1 cellular context compared by ENCODE assay signal in the genomic region with DNA sequence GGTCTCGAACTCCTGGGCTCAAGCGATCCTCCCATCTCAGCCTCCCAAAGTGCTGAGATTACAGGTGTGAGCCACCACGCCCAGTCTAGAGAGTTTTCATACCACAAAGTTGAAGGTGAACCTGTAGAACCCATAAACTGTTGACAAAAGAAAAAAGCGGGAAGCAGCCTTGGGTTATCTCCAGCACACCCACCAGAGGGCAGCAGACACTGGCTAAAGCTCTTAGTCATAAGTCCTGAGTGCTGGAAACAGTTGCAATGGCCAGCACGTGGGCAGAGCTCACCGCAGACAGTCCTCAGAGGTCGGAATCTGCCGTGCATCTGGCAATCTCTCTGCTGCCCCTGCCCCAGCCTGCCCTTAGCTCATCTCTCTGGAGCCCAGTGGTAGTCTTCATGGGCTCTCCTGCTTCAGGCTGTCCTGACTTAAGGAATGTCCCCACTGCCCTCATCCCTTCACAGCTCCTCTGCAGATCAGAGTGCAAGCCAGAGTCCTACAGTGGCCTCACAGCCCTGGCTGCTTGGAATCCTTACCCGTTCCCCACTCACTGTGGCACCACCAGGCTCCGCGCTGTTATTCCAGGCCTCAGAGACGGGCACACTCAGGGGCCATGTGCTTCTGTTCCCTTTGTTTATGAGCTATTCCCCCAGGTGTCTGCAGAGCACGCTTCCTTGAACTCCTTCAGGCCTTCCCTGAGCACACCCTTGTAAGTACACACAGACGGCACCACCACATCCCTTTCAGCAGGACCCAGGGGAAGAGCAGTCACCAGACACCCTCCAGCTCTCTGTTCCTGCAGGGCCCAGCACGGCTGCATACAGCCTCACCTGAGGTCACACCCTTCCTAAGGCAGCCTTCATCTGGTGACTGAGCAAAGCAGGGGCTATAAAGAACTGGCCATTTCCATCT.
TF ChIP-seq lines count a peak whose summit lies in the region.

No MANE protein-coding gene starts in this region.

TF ChIP-seq in K562, 482 proteins besides CTCF, POLR2A, EP300 and RAD21 (continued from another document and continues in another):
- TF ChIP-seq, protein P1, sequence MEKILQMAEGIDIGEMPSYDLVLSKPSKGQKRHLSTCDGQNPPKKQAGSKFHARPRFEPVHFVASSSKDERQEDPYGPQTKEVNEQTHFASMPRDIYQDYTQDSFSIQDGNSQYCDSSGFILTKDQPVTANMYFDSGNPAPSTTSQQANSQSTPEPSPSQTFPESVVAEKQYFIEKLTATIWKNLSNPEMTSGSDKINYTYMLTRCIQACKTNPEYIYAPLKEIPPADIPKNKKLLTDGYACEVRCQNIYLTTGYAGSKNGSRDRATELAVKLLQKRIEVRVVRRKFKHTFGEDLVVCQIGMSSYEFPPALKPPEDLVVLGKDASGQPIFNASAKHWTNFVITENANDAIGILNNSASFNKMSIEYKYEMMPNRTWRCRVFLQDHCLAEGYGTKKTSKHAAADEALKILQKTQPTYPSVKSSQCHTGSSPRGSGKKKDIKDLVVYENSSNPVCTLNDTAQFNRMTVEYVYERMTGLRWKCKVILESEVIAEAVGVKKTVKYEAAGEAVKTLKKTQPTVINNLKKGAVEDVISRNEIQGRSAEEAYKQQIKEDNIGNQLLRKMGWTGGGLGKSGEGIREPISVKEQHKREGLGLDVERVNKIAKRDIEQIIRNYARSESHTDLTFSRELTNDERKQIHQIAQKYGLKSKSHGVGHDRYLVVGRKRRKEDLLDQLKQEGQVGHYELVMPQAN (IDR thresholded peaks at IDR 0.05; ENCODE audit: borderline replicate concordance): 0 out of 2 replicates have a peak, but pooled peaks have one; percentile 49
- TF ChIP-seq COPS2 (conservative IDR thresholded peaks at IDR 0.05): no peak
- no peak for TF ChIP-seq POLR2AphosphoS2 (IDR thresholded peaks at IDR 0.05; ENCODE audit: low read length)
- no peak for TF ChIP-seq ZNF507 (tag; conservative IDR thresholded peaks at IDR 0.05)
- no peak for TF ChIP-seq HNRNPL (IDR thresholded peaks at IDR 0.05; ENCODE audit: low read depth, low read length)
- TF ChIP-seq, protein P2, sequence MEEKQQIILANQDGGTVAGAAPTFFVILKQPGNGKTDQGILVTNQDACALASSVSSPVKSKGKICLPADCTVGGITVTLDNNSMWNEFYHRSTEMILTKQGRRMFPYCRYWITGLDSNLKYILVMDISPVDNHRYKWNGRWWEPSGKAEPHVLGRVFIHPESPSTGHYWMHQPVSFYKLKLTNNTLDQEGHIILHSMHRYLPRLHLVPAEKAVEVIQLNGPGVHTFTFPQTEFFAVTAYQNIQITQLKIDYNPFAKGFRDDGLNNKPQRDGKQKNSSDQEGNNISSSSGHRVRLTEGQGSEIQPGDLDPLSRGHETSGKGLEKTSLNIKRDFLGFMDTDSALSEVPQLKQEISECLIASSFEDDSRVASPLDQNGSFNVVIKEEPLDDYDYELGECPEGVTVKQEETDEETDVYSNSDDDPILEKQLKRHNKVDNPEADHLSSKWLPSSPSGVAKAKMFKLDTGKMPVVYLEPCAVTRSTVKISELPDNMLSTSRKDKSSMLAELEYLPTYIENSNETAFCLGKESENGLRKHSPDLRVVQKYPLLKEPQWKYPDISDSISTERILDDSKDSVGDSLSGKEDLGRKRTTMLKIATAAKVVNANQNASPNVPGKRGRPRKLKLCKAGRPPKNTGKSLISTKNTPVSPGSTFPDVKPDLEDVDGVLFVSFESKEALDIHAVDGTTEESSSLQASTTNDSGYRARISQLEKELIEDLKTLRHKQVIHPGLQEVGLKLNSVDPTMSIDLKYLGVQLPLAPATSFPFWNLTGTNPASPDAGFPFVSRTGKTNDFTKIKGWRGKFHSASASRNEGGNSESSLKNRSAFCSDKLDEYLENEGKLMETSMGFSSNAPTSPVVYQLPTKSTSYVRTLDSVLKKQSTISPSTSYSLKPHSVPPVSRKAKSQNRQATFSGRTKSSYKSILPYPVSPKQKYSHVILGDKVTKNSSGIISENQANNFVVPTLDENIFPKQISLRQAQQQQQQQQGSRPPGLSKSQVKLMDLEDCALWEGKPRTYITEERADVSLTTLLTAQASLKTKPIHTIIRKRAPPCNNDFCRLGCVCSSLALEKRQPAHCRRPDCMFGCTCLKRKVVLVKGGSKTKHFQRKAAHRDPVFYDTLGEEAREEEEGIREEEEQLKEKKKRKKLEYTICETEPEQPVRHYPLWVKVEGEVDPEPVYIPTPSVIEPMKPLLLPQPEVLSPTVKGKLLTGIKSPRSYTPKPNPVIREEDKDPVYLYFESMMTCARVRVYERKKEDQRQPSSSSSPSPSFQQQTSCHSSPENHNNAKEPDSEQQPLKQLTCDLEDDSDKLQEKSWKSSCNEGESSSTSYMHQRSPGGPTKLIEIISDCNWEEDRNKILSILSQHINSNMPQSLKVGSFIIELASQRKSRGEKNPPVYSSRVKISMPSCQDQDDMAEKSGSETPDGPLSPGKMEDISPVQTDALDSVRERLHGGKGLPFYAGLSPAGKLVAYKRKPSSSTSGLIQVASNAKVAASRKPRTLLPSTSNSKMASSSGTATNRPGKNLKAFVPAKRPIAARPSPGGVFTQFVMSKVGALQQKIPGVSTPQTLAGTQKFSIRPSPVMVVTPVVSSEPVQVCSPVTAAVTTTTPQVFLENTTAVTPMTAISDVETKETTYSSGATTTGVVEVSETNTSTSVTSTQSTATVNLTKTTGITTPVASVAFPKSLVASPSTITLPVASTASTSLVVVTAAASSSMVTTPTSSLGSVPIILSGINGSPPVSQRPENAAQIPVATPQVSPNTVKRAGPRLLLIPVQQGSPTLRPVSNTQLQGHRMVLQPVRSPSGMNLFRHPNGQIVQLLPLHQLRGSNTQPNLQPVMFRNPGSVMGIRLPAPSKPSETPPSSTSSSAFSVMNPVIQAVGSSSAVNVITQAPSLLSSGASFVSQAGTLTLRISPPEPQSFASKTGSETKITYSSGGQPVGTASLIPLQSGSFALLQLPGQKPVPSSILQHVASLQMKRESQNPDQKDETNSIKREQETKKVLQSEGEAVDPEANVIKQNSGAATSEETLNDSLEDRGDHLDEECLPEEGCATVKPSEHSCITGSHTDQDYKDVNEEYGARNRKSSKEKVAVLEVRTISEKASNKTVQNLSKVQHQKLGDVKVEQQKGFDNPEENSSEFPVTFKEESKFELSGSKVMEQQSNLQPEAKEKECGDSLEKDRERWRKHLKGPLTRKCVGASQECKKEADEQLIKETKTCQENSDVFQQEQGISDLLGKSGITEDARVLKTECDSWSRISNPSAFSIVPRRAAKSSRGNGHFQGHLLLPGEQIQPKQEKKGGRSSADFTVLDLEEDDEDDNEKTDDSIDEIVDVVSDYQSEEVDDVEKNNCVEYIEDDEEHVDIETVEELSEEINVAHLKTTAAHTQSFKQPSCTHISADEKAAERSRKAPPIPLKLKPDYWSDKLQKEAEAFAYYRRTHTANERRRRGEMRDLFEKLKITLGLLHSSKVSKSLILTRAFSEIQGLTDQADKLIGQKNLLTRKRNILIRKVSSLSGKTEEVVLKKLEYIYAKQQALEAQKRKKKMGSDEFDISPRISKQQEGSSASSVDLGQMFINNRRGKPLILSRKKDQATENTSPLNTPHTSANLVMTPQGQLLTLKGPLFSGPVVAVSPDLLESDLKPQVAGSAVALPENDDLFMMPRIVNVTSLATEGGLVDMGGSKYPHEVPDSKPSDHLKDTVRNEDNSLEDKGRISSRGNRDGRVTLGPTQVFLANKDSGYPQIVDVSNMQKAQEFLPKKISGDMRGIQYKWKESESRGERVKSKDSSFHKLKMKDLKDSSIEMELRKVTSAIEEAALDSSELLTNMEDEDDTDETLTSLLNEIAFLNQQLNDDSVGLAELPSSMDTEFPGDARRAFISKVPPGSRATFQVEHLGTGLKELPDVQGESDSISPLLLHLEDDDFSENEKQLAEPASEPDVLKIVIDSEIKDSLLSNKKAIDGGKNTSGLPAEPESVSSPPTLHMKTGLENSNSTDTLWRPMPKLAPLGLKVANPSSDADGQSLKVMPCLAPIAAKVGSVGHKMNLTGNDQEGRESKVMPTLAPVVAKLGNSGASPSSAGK (IDR thresholded peaks at IDR 0.05): peak; percentile 99
- TF ChIP-seq LEF1 (IDR thresholded peaks at IDR 0.05): no peak
- no peak; the same call in 1 of the 2 replicates for TF ChIP-seq KLF1 (tag; IDR thresholded peaks at IDR 0.05)
- TF ChIP-seq SP2 (IDR thresholded peaks at IDR 0.05; ENCODE audit: extremely low read depth, low read depth, low read length, poor library complexity, severe bottlenecking): no peak
- no peak for TF ChIP-seq SREBF1 (IDR thresholded peaks at IDR 0.05; ENCODE audit: borderline replicate concordance, low read depth, low read length)
- TF ChIP-seq BRD4 (IDR thresholded peaks at IDR 0.05): no peak
- no peak for TF ChIP-seq CREBBP (IDR thresholded peaks at IDR 0.05; ENCODE audit: low read depth, low read length)
- TF ChIP-seq, protein P3, sequence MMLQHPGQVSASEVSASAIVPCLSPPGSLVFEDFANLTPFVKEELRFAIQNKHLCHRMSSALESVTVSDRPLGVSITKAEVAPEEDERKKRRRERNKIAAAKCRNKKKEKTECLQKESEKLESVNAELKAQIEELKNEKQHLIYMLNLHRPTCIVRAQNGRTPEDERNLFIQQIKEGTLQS (IDR thresholded peaks at IDR 0.05): 0 out of 2 replicates have a peak, but pooled peaks have one; percentile 20
- TF ChIP-seq, protein P3 (CRISPR knock-in tag; conservative IDR thresholded peaks at IDR 0.05): peak; percentile 76
- no peak for TF ChIP-seq ZFX (CRISPR knock-in tag; IDR thresholded peaks at IDR 0.05)
- no peak for TF ChIP-seq SRSF7 (optimal IDR thresholded peaks at IDR 0.05; ENCODE audit: low read depth, low read length)
- peak in 1 of 2 experiments; percentile 77; a peak in 2 of 4 replicates for TF ChIP-seq HDAC1 (IDR thresholded peaks at IDR 0.05)
- TF ChIP-seq E2F4 (CRISPR knock-in tag; IDR thresholded peaks at IDR 0.05; ENCODE audit: low read depth): 0 out of 2 replicates have a peak, but pooled peaks have one; percentile 68
- no peak for TF ChIP-seq FOS (IDR thresholded peaks at IDR 0.05; ENCODE audit: extremely low read depth, insufficient read length)
- peak; percentile 40; the same call in 1 of the 2 replicates for TF ChIP-seq JUN (IDR thresholded peaks at IDR 0.05; ENCODE audit: borderline replicate concordance, low read depth, low read length)
- TF ChIP-seq JUN (CRISPR knock-in tag; IDR thresholded peaks at IDR 0.05; ENCODE audit: borderline replicate concordance): 0 out of 2 replicates have a peak, but pooled peaks have one; percentile 43
- peak; percentile 48 for TF ChIP-seq RBFOX2 (IDR thresholded peaks at IDR 0.05; ENCODE audit: low read depth, low read length)
- TF ChIP-seq ZNF79 (CRISPR knock-in tag; IDR thresholded peaks at IDR 0.05; ENCODE audit: low read depth): no peak
- TF ChIP-seq RNF2 (IDR thresholded peaks at IDR 0.05): peak; percentile 89
- TF ChIP-seq ZNF668 (CRISPR knock-in tag; IDR thresholded peaks at IDR 0.05): peak; percentile 44; the same call in 1 of the 2 replicates
- TF ChIP-seq ASH1L (IDR thresholded peaks at IDR 0.05; ENCODE audit: borderline replicate concordance, low read depth, partially characterized antibody): peak; percentile 46
- TF ChIP-seq ZNF407 (IDR thresholded peaks at IDR 0.05; ENCODE audit: low read depth): no peak
- TF ChIP-seq ZNF384 (IDR thresholded peaks at IDR 0.05; ENCODE audit: low read depth, low read length): peak; percentile 86
- TF ChIP-seq L3MBTL2 (IDR thresholded peaks at IDR 0.05): peak; percentile 100
